Comparison of ENCODE assay signal across 21 cellular contexts in genomic region chr14:79493081-79493652, GRCh38.
DNase-seq lines count a peak whose midpoint lies in the region; ATAC-seq and TF ChIP-seq lines count a peak whose summit lies in the region.
"Had no signal": no experiment of that assay in that cellular context is flagged by ENCODE, and none has a peak within 500 bp of the region (broad histone marks: within the 10 kb centered on the region; RNA-seq: fewer than 3 reads in every experiment).

No MANE protein-coding gene starts in this region.

- TF ChIP-seq CTCF in IMR-90 (conservative IDR thresholded peaks at IDR 0.05; ENCODE audit: low read depth, low read length) (no peak), choroid plexus epithelial cell (conservative IDR thresholded peaks at IDR 0.05; ENCODE audit: low read depth, low read length) (no peak)

- H4K8ac ChIP-seq in IMR-90 (ENCODE audit: low read depth in 2 of 2, low read length in 2 of 2): no peak overlapping the region

- no peak overlapping the region for H3K9ac ChIP-seq in IMR-90 (ENCODE audit: low read depth, low read length)
- H3K9ac ChIP-seq: BLaER1 treated with 17β-estradiol and CSF1 and Interleukin-3, amounts not matched to agents 10 nM and 100 nM had no signal

- CTCF ChIA-PET in IMR-90 (lab: Yijun Ruan, JAX): no interaction called here

- no peaks in the 10 kb centered on the region for H3K9me1 ChIP-seq in IMR-90 (ENCODE audit: insufficient read depth, low read length)

- no peak overlapping the region for H3K4me2 ChIP-seq in IMR-90 (ENCODE audit: low read depth, low read length)
- H3K4me2 ChIP-seq: A549; BLaER1 treated with 17β-estradiol and CSF1 and Interleukin-3, amounts not matched to agents 10 nM and 100 nM; GM23338 had no signal

- no peaks in the 10 kb centered on the region for H4K20me1 ChIP-seq in IMR-90 (ENCODE audit: insufficient read depth, low read length)
- H4K20me1 ChIP-seq: BLaER1 treated with 17β-estradiol and CSF1 and Interleukin-3, amounts not matched to agents 10 nM and 100 nM had no signal

- H2AFZ ChIP-seq in IMR-90 (replicated peaks; ENCODE audit: low read length, poor library complexity): no peak overlapping the region
- H2AFZ ChIP-seq: GM23338 had no signal

- H3K27me3 ChIP-seq in IMR-90 (ENCODE audit: control insufficient read depth, insufficient read depth, low read length): no peaks in the 10 kb centered on the region
- H3K27me3 ChIP-seq: BE2C; BLaER1 treated with 17β-estradiol and CSF1 and Interleukin-3, amounts not matched to agents 10 nM and 100 nM had no signal

- no peaks in the 10 kb centered on the region; a peak in 1 of 4 replicates for H3K79me1 ChIP-seq in IMR-90 (ENCODE audit: low read depth in 1 of 2, low read length in 2 of 2)

- H3K36me3 ChIP-seq in IMR-90 (ENCODE audit: control insufficient read depth, insufficient read depth, low read length): no peaks in the 10 kb centered on the region
- H3K36me3 ChIP-seq: BE2C; BLaER1 treated with 17β-estradiol and CSF1 and Interleukin-3, amounts not matched to agents 10 nM and 100 nM had no signal

- no peak overlapping the region for H3K27ac ChIP-seq in IMR-90 (ENCODE audit: insufficient read depth, low read length)
- H3K27ac ChIP-seq: A549; BLaER1 treated with 17β-estradiol and CSF1 and Interleukin-3, amounts not matched to agents 10 nM and 100 nM had no signal

- no peak overlapping the region for H2BK20ac ChIP-seq in IMR-90 (ENCODE audit: low read depth, low read length)

- no peak overlapping the region for H2AK9ac ChIP-seq in IMR-90 (replicated peaks; ENCODE audit: low read depth, low read length, poor library complexity)

- in situ Hi-C loops in IMR-90 (cut with MboI; ENCODE audit: low sequenced_read_pairs): no loop called here

- intact Hi-C loops in IMR-90 (cut with micrococcal nuclease): no loop called here
- intact Hi-C loops in left cardiac atrium (cut with DNase I): no loop called here

- H3K9me3 ChIP-seq in IMR-90 (ENCODE audit: control insufficient read depth, insufficient read depth, low read length): no peaks in the 10 kb centered on the region
- H3K9me3 ChIP-seq: A549; BE2C; BLaER1 treated with 17β-estradiol and CSF1 and Interleukin-3, amounts not matched to agents 10 nM and 100 nM had no signal

- dilution Hi-C loops in IMR-90 (cut with HindIII; ENCODE audit: low sequenced_read_pairs, unreplicated experiment): no loop called here

- no peak for TF ChIP-seq RAD21 in IMR-90 (IDR thresholded peaks at IDR 0.05; ENCODE audit: low read length)

- H2BK5ac ChIP-seq in IMR-90 (ENCODE audit: low read depth, low read length, poor library complexity, severe bottlenecking): no peak overlapping the region

- no peak for TF ChIP-seq POLR2A in IMR-90 (IDR thresholded peaks at IDR 0.05; ENCODE audit: low read depth, low read length)

- H3K23ac ChIP-seq in IMR-90 (ENCODE audit: low read depth, low read length): no peak overlapping the region

- no peak overlapping the region for H2BK120ac ChIP-seq in IMR-90 (ENCODE audit: low read depth, low read length)

- H4K91ac ChIP-seq in IMR-90 (ENCODE audit: insufficient read depth, low read depth, low read length): no peak overlapping the region

- no TSS peak for BruUV-seq in IMR-90 (replicated peaks; lab: Mats Ljungman, UMichigan)

- no peak overlapping the region for H3K18ac ChIP-seq in IMR-90 (ENCODE audit: low read depth, low read length)

- DNase-seq in EH (ENCODE audit: low read depth) (peak; percentile 53), IMR-90 (peak; percentile 14), NCI-H69 (lab: John Stamatoyannopoulos, UW) (peak; percentile 39), choroid plexus epithelial cell (ENCODE audit: low read depth) (peak; percentile 27), NCI-H146 treated with DMSO at 0.1 percent for 48 hours (lab: John Stamatoyannopoulos, UW; ENCODE audit: unreplicated experiment) (no peak), left cardiac atrium (no peak), NOMO-1 (lab: John Stamatoyannopoulos, UW; ENCODE audit: unreplicated experiment in 2 of 2) (no peak), NCI-H345 treated with DMSO at 0.1 percent for 48 hours (lab: John Stamatoyannopoulos, UW; ENCODE audit: unreplicated experiment) (no peak)
- DNase-seq: 8988T; ACHN; AML-193; BE2C; CD4-positive, alpha-beta T cell; CD8-positive, alpha-beta memory T cell; DMS 273 treated with DMSO at 0.1 percent for 48 hours; DMS79; H9 had no signal

- H2AK5ac ChIP-seq in IMR-90 (ENCODE audit: low read depth, low read length): no peak overlapping the region

- H4K5ac ChIP-seq in IMR-90 (ENCODE audit: low read depth, low read length): no peak overlapping the region

- H3K56ac ChIP-seq in IMR-90 (ENCODE audit: extremely low read depth, insufficient read depth, low read length): no peak overlapping the region

- POLR2A ChIA-PET in IMR-90 (lab: Charles Lee; ENCODE audit: unreplicated experiment): no interaction called here

- ATAC-seq in IMR-90 (ENCODE audit: low read depth) (no peak), left cardiac atrium (no peak)
- ATAC-seq: A549, GM23338, HCT116 had no signal

- no peak overlapping the region for H3K14ac ChIP-seq in IMR-90 (replicated peaks; ENCODE audit: low read depth, low read length)

- H3K4ac ChIP-seq in IMR-90 (ENCODE audit: low read depth, low read length): no peak overlapping the region

- no peaks in the 10 kb centered on the region for H3K4me1 ChIP-seq in IMR-90 (ENCODE audit: control insufficient read depth, insufficient read depth, low read length)
- H3K4me1 ChIP-seq: A549; BE2C; BLaER1 treated with 17β-estradiol and CSF1 and Interleukin-3, amounts not matched to agents 10 nM and 100 nM had no signal

- H3K4me3 ChIP-seq in IMR-90 (ENCODE audit: insufficient read depth, low read depth, low read length) (no peak overlapping the region), choroid plexus epithelial cell (ENCODE audit: low read depth, low read length) (no peak overlapping the region)
- H3K4me3 ChIP-seq: A549; BLaER1 treated with 17β-estradiol and CSF1 and Interleukin-3, amounts not matched to agents 10 nM and 100 nM; GM23338 had no signal

- no peak overlapping the region for H2BK15ac ChIP-seq in IMR-90 (ENCODE audit: low read depth, low read length)

- WGBS in IMR-90 (ENCODE audit: extremely low coverage in 2 of 2, insufficient read length in 1 of 2), 2 experiments: no CpG with 5 or more reads among the region's 3 CpGs

TF ChIP-seq in IMR-90, 13 proteins besides CTCF, POLR2A, EP300 and RAD21:
- TF ChIP-seq CHD1 (IDR thresholded peaks at IDR 0.05; ENCODE audit: low read depth, low read length) (no peak), NFE2L2 (IDR thresholded peaks at IDR 0.05; ENCODE audit: low read depth, low read length) (no peak), SMC3 (IDR thresholded peaks at IDR 0.05; ENCODE audit: low read depth, low read length) (no peak), FOS (IDR thresholded peaks at IDR 0.05; ENCODE audit: low read depth, low read length) (no peak), MAZ (IDR thresholded peaks at IDR 0.05; ENCODE audit: borderline replicate concordance, low read depth, low read length) (no peak), BHLHE40 (IDR thresholded peaks at IDR 0.05; ENCODE audit: low read depth, low read length) (no peak), ELK1 (IDR thresholded peaks at IDR 0.05; ENCODE audit: borderline replicate concordance, low read depth, low read length) (no peak), USF2 (IDR thresholded peaks at IDR 0.05; ENCODE audit: low read depth, low read length) (no peak), CEBPB (IDR thresholded peaks at IDR 0.05; ENCODE audit: low read depth, low read length) (no peak), MXI1 (IDR thresholded peaks at IDR 0.05; ENCODE audit: borderline replicate concordance, low read depth, low read length) (no peak), MAFK (IDR thresholded peaks at IDR 0.05; ENCODE audit: low read depth, low read length) (no peak), RFX5 (IDR thresholded peaks at IDR 0.05; ENCODE audit: low read depth, low read length) (no peak), RCOR1 (IDR thresholded peaks at IDR 0.05; ENCODE audit: insufficient replicate concordance, low read length) (no peak)

Comparison
In these comparisons a context has a peak if more than half of its experiments do, and no peak if none do; other contexts are left out.
1. DNase-seq: peak in EH (single experiment), IMR-90 (single experiment), NCI-H69 (single experiment) and choroid plexus epithelial cell (single experiment); none in NCI-H146 treated with DMSO at 0.1 percent for 48 hours (single experiment), left cardiac atrium (single experiment), NOMO-1 (0 of 2) and NCI-H345 treated with DMSO at 0.1 percent for 48 hours (single experiment).